8 cellular contexts compared by ENCODE assay signal in genomic region chr7:4739528-4739992, GRCh38. TPM values are rescaled to one million over a fixed set of nuclear protein-coding genes. Genes with fewer than 3 reads are reported as not detected.
DNase-seq lines count a peak whose midpoint lies in the region; ATAC-seq and TF ChIP-seq lines count a peak whose summit lies in the region.

No MANE protein-coding gene starts in this region.

- H2AFZ ChIP-seq in HCT116 (ENCODE audit: low read depth, low read length, poor library complexity, severe bottlenecking) = no peak overlapping the region

- H3K4me2 ChIP-seq in HCT116 (ENCODE audit: low read length) = peak overlapping the region; percentile 82

- peaks cover 1% of the 10 kb centered on the region; the same call in 1 of the 2 replicates for H4K20me1 ChIP-seq in HCT116 (ENCODE audit: insufficient read depth)

- 55% methylated on average over 12 to 15 of the region's 16 CpGs for WGBS in mesodermal cell (ENCODE audit: insufficient coverage in 2 of 2), 2 experiments

- peaks cover 28% of the 10 kb centered on the region for H3K4me1 Mint-ChIP-seq in Calu3 (ENCODE audit: low read depth, unreplicated experiment)

- no peaks in the 10 kb centered on the region for H3K27me3 Mint-ChIP-seq in Calu3 (ENCODE audit: unreplicated experiment)

- H3K9me3 Mint-ChIP-seq in Calu3 (ENCODE audit: low read depth, unreplicated experiment) = no peaks in the 10 kb centered on the region

- H3K27me3 ChIP-seq in HCT116 (ENCODE audit: insufficient read depth, low read length) (no peaks in the 10 kb centered on the region), colonic mucosa (no peaks in the 10 kb centered on the region), tibial artery (no peaks in the 10 kb centered on the region)

- H3K27ac ChIP-seq in HCT116 (ENCODE audit: low read depth, low read length) (no peak overlapping the region), colonic mucosa (peak overlapping the region; percentile 47), mesodermal cell (ENCODE audit: low read depth, low read length, severe bottlenecking) (peak overlapping the region; percentile 96), tibial artery (peak overlapping the region; percentile 58 to 70)

- TF ChIP-seq POLR2A in HCT116 (IDR thresholded peaks at IDR 0.05; ENCODE audit: borderline replicate concordance, extremely low read depth, insufficient read depth, insufficient read length) = no peak

- H3K4me3 Mint-ChIP-seq in Calu3 (ENCODE audit: low read depth, unreplicated experiment) = no peak overlapping the region

- no peak for TF ChIP-seq RAD21 in HCT116 (IDR thresholded peaks at IDR 0.05; ENCODE audit: low read depth)

- H3K9me3 ChIP-seq in HCT116 (ENCODE audit: control insufficient read depth in 1 of 2, insufficient read depth in 1 of 2, low read depth in 1 of 2, low read length in 2 of 2) (no peaks in the 10 kb centered on the region), colonic mucosa (no peaks in the 10 kb centered on the region), mesodermal cell (ENCODE audit: control insufficient read depth, low read length) (no peaks in the 10 kb centered on the region), tibial artery (no peaks in the 10 kb centered on the region)

- H3K79me2 ChIP-seq in HCT116 (ENCODE audit: insufficient read depth, low read length) = peaks cover 87% of the 10 kb centered on the region

- H3K9ac ChIP-seq in HCT116 (ENCODE audit: low read length) (peak overlapping the region; percentile 66; the same call in 1 of the 2 replicates), colonic mucosa (ENCODE audit: low read depth in 2 of 2, low read length in 2 of 2) (no peak overlapping the region)

- no peak for DNase-seq in HCT116 (ENCODE audit: low read depth, low spot score)
- DNase-seq in T-helper 9 cell = peak; percentile 22
- no peak for DNase-seq in colonic mucosa
- DNase-seq in tibial artery = no peak
- no peak for DNase-seq in inferior parietal cortex (ENCODE audit: extremely low spot score)
- no peak for DNase-seq in Calu3

- H3K27ac Mint-ChIP-seq in Calu3 (ENCODE audit: unreplicated experiment) = no peak overlapping the region

- peaks cover 41% of the 10 kb centered on the region for H3K36me3 Mint-ChIP-seq in Calu3 (ENCODE audit: insufficient read depth, unreplicated experiment)

- ATAC-seq in HCT116 (no peak), HG03039 (IDR thresholded peaks at IDR 0.05; ENCODE audit: unreplicated experiment) (no peak)

- POLR2A ChIA-PET in HCT116 (lab: Charles Lee) = no interaction called here

- intact Hi-C loops in HCT116 (cut with micrococcal nuclease) = loop anchor here (5.0 kb wide), 1 partner anchor 47 kb away; no protein-coding TSS in a partner anchor
- intact Hi-C loops in colonic mucosa (cut with DNase I) = no loop called here
- intact Hi-C loops in tibial artery (cut with DNase I; ENCODE audit: low total_unique reads) = no loop called here
- intact Hi-C loops in Calu3 (cut with micrococcal nuclease; ENCODE audit: unreplicated experiment) = no loop called here

- CTCF ChIA-PET in HCT116 (lab: Charles Lee) = no interaction called here
- CTCF ChIA-PET in Calu3 (lab: Charles Lee) = no interaction called here

- BruUV-seq in HCT116 (replicated peaks; lab: Mats Ljungman, UMichigan) (no TSS peak), Calu3 (replicated peaks; lab: Mats Ljungman, UMichigan) (no TSS peak)

- no peaks in the 10 kb centered on the region for H3K9me2 ChIP-seq in HCT116 (ENCODE audit: insufficient read depth)

- H3K4me1 ChIP-seq in HCT116 (ENCODE audit: control insufficient read depth in 1 of 2, insufficient read depth in 2 of 2, low read length in 2 of 2) (peaks cover 38 to 66% of the 10 kb centered on the region in 2 experiments), colonic mucosa (peaks cover 4% of the 10 kb centered on the region), mesodermal cell (ENCODE audit: control insufficient read depth, insufficient read depth, low read length, poor library complexity, severe bottlenecking) (peaks cover 30% of the 10 kb centered on the region), tibial artery (peaks cover 0 to 61% (median 36%) of the 10 kb centered on the region in 4 donors)

- RAD21 ChIA-PET in HCT116 (lab: Charles Lee; ENCODE audit: low non-redundant PET in 1 of 2, low total read pairs in 2 of 2, uncharacterized antibody in 2 of 2, unreplicated experiment in 2 of 2) = no interaction called here

- TF ChIP-seq CTCF in HCT116 (IDR thresholded peaks at IDR 0.05 in 2 of 3, conservative IDR thresholded peaks at IDR 0.05 in 1 of 3; ENCODE audit: borderline replicate concordance in 1 of 3, insufficient read depth in 1 of 3, low read depth in 2 of 3, low read length in 2 of 3) (no peak), colonic mucosa (IDR thresholded peaks at IDR 0.05) (no peak), tibial artery (IDR thresholded peaks at IDR 0.05) (peak; percentile 50 to 52), Calu3 (IDR thresholded peaks at IDR 0.05; ENCODE audit: unreplicated experiment) (no peak)

- H3K4me3 ChIP-seq in HCT116 (replicated peaks in 1 of 2; ENCODE audit: low read depth in 1 of 2, low read length in 2 of 2) (no peak overlapping the region), colonic mucosa (no peak overlapping the region), mesodermal cell (ENCODE audit: extremely low read depth, insufficient read depth, low read length, poor library complexity, severe bottlenecking) (no peak overlapping the region), tibial artery (peak overlapping the region; percentile 37 to 42)

- H3K36me3 ChIP-seq in HCT116 (ENCODE audit: control insufficient read depth in 1 of 2, insufficient read depth in 2 of 2, low read length in 2 of 2) (peaks cover 4 to 14% of the 10 kb centered on the region in 2 experiments; a peak in 2 of 4 replicates), colonic mucosa (no peaks in the 10 kb centered on the region), mesodermal cell (ENCODE audit: control insufficient read depth, insufficient read depth, low read length) (peaks cover 36% of the 10 kb centered on the region), tibial artery (peaks cover 24 to 30% (median 26%) of the 10 kb centered on the region in 3 donors)

TF ChIP-seq in HCT116, 20 proteins besides CTCF, POLR2A, EP300 and RAD21:
- no peak for TF ChIP-seq CEBPB (IDR thresholded peaks at IDR 0.05; ENCODE audit: low read depth)
- TF ChIP-seq, protein P1, sequence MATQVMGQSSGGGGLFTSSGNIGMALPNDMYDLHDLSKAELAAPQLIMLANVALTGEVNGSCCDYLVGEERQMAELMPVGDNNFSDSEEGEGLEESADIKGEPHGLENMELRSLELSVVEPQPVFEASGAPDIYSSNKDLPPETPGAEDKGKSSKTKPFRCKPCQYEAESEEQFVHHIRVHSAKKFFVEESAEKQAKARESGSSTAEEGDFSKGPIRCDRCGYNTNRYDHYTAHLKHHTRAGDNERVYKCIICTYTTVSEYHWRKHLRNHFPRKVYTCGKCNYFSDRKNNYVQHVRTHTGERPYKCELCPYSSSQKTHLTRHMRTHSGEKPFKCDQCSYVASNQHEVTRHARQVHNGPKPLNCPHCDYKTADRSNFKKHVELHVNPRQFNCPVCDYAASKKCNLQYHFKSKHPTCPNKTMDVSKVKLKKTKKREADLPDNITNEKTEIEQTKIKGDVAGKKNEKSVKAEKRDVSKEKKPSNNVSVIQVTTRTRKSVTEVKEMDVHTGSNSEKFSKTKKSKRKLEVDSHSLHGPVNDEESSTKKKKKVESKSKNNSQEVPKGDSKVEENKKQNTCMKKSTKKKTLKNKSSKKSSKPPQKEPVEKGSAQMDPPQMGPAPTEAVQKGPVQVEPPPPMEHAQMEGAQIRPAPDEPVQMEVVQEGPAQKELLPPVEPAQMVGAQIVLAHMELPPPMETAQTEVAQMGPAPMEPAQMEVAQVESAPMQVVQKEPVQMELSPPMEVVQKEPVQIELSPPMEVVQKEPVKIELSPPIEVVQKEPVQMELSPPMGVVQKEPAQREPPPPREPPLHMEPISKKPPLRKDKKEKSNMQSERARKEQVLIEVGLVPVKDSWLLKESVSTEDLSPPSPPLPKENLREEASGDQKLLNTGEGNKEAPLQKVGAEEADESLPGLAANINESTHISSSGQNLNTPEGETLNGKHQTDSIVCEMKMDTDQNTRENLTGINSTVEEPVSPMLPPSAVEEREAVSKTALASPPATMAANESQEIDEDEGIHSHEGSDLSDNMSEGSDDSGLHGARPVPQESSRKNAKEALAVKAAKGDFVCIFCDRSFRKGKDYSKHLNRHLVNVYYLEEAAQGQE (IDR thresholded peaks at IDR 0.05; ENCODE audit: low read depth) = no peak
- no peak for TF ChIP-seq SIN3A (IDR thresholded peaks at IDR 0.05; ENCODE audit: low read depth)
- TF ChIP-seq, protein P2, sequence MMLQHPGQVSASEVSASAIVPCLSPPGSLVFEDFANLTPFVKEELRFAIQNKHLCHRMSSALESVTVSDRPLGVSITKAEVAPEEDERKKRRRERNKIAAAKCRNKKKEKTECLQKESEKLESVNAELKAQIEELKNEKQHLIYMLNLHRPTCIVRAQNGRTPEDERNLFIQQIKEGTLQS (IDR thresholded peaks at IDR 0.05) = no peak

RNA-seq across cellular contexts. Expression of gene AP5Z1, which starts 35.9 kb away (rescaled TPM):
- total RNA-seq in HCT116 (2021; ENCODE audit: unreplicated experiment) (23.2 TPM), colonic mucosa (10 to 100 TPM; 27.9 to 49.9 TPM), Calu3 (2022) (66.1 and 70.7 TPM in 2 replicates)
- polyA plus RNA-seq in HCT116 (2012) = 11.1 and 11.5 TPM in 2 replicates
- polyA plus RNA-seq in mesodermal cell (2013, experiment 1 of 2) = 17.0 TPM
- polyA plus RNA-seq in mesodermal cell (2013, experiment 2 of 2) = 11.0 TPM

RNA-seq across cellular contexts. Expression of gene FOXK1, which starts 57.5 kb away (rescaled TPM):
- total RNA-seq in HCT116 (2021; ENCODE audit: unreplicated experiment) (60.5 TPM), colonic mucosa (10 to 100 TPM; 29.6 to 30.8 TPM), Calu3 (2022) (65.9 and 67.1 TPM in 2 replicates)
- polyA plus RNA-seq in HCT116 (2012) = 13.8 and 17.7 TPM in 2 replicates
- polyA plus RNA-seq in mesodermal cell (2013, experiment 1 of 2) = 15.0 TPM
- polyA plus RNA-seq in mesodermal cell (2013, experiment 2 of 2) = 11.8 TPM

Comparison
In these comparisons a context has a peak if more than half of its experiments do, and no peak if none do; other contexts are left out.
1. H3K4me3 ChIP-seq: peak in tibial artery (2 of 2); none in HCT116 (0 of 2), colonic mucosa (single experiment) and mesodermal cell (single experiment).
2. CTCF ChIP-seq: peak in tibial artery (2 of 2); none in HCT116 (0 of 3), colonic mucosa (single experiment) and Calu3 (single experiment).